1 cellular context compared by ENCODE assay signal in genomic region chr16:11851301-11852091, GRCh38.
TF ChIP-seq lines count a peak whose summit lies in the region.

TSS of gene RSL1D1 (minus strand) at chr16:11851542. CDS start at chr16:11851512, 30 bp downstream.

TF ChIP-seq in K562, 482 proteins besides CTCF, POLR2A, EP300 and RAD21 (continued from another document and continues in another):
- TF ChIP-seq RREB1 (CRISPR knock-in tag; IDR thresholded peaks at IDR 0.05) = 0 out of 2 replicates have a peak, but pooled peaks have one; percentile 65
- no peak for TF ChIP-seq CCNT2 (IDR thresholded peaks at IDR 0.05; ENCODE audit: borderline replicate concordance, extremely low read depth, insufficient read length, low read depth, low read length)
- TF ChIP-seq PYGO2 (tag; IDR thresholded peaks at IDR 0.05) = no peak
- TF ChIP-seq MLLT1 (IDR thresholded peaks at IDR 0.05) = peak in 1 of 2 experiments; percentile 76; a peak in 1 of 4 replicates
- TF ChIP-seq ZNF398 (CRISPR knock-in tag; IDR thresholded peaks at IDR 0.05) = no peak
- peak; percentile 98 for TF ChIP-seq TAF9B (IDR thresholded peaks at IDR 0.05; ENCODE audit: partially characterized antibody)
- TF ChIP-seq, protein P1, sequence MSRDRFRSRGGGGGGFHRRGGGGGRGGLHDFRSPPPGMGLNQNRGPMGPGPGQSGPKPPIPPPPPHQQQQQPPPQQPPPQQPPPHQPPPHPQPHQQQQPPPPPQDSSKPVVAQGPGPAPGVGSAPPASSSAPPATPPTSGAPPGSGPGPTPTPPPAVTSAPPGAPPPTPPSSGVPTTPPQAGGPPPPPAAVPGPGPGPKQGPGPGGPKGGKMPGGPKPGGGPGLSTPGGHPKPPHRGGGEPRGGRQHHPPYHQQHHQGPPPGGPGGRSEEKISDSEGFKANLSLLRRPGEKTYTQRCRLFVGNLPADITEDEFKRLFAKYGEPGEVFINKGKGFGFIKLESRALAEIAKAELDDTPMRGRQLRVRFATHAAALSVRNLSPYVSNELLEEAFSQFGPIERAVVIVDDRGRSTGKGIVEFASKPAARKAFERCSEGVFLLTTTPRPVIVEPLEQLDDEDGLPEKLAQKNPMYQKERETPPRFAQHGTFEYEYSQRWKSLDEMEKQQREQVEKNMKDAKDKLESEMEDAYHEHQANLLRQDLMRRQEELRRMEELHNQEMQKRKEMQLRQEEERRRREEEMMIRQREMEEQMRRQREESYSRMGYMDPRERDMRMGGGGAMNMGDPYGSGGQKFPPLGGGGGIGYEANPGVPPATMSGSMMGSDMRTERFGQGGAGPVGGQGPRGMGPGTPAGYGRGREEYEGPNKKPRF (IDR thresholded peaks at IDR 0.05; ENCODE audit: low read depth, low read length) = no peak
- TF ChIP-seq ZNF165 (CRISPR knock-in tag; IDR thresholded peaks at IDR 0.05; ENCODE audit: borderline replicate concordance) = no peak
- peak; percentile 80; the same call in 1 of the 2 replicates for TF ChIP-seq GTF2F1 (IDR thresholded peaks at IDR 0.05; ENCODE audit: low read depth, low read length)
- no peak for TF ChIP-seq ZNF699 (CRISPR knock-in tag; IDR thresholded peaks at IDR 0.05; ENCODE audit: insufficient replicate concordance)
- no peak for TF ChIP-seq SETDB1 (IDR thresholded peaks at IDR 0.05; ENCODE audit: low read length)
- TF ChIP-seq FOXA1 (IDR thresholded peaks at IDR 0.05; ENCODE audit: borderline replicate concordance) = no peak
- no peak for TF ChIP-seq ZNF311 (CRISPR knock-in tag; IDR thresholded peaks at IDR 0.05)
- no peak for TF ChIP-seq CTCFL (IDR thresholded peaks at IDR 0.05; ENCODE audit: borderline replicate concordance, insufficient read depth, low read depth, low read length, poor library complexity, severe bottlenecking)
- TF ChIP-seq NONO (IDR thresholded peaks at IDR 0.05; ENCODE audit: low read depth in 2 of 2, low read length in 1 of 2) = 0 out of 4 replicates have a peak, but pooled peaks of 1 of the 2 experiments have one; percentile 16
- TF ChIP-seq, protein P2, sequence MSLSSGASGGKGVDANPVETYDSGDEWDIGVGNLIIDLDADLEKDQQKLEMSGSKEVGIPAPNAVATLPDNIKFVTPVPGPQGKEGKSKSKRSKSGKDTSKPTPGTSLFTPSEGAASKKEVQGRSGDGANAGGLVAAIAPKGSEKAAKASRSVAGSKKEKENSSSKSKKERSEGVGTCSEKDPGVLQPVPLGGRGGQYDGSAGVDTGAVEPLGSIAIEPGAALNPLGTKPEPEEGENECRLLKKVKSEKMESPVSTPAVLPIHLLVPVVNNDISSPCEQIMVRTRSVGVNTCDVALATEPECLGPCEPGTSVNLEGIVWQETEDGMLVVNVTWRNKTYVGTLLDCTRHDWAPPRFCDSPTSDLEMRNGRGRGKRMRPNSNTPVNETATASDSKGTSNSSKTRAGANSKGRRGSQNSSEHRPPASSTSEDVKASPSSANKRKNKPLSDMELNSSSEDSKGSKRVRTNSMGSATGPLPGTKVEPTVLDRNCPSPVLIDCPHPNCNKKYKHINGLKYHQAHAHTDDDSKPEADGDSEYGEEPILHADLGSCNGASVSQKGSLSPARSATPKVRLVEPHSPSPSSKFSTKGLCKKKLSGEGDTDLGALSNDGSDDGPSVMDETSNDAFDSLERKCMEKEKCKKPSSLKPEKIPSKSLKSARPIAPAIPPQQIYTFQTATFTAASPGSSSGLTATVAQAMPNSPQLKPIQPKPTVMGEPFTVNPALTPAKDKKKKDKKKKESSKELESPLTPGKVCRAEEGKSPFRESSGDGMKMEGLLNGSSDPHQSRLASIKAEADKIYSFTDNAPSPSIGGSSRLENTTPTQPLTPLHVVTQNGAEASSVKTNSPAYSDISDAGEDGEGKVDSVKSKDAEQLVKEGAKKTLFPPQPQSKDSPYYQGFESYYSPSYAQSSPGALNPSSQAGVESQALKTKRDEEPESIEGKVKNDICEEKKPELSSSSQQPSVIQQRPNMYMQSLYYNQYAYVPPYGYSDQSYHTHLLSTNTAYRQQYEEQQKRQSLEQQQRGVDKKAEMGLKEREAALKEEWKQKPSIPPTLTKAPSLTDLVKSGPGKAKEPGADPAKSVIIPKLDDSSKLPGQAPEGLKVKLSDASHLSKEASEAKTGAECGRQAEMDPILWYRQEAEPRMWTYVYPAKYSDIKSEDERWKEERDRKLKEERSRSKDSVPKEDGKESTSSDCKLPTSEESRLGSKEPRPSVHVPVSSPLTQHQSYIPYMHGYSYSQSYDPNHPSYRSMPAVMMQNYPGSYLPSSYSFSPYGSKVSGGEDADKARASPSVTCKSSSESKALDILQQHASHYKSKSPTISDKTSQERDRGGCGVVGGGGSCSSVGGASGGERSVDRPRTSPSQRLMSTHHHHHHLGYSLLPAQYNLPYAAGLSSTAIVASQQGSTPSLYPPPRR (CRISPR knock-in tag; IDR thresholded peaks at IDR 0.05; ENCODE audit: borderline replicate concordance) = no peak
- TF ChIP-seq KLF16 (IDR thresholded peaks at IDR 0.05) = no peak
- TF ChIP-seq, protein P3, sequence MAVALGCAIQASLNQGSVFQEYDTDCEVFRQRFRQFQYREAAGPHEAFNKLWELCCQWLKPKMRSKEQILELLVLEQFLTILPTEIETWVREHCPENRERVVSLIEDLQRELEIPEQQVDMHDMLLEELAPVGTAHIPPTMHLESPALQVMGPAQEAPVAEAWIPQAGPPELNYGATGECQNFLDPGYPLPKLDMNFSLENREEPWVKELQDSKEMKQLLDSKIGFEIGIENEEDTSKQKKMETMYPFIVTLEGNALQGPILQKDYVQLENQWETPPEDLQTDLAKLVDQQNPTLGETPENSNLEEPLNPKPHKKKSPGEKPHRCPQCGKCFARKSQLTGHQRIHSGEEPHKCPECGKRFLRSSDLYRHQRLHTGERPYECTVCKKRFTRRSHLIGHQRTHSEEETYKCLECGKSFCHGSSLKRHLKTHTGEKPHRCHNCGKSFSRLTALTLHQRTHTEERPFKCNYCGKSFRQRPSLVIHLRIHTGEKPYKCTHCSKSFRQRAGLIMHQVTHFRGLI (CRISPR knock-in tag; IDR thresholded peaks at IDR 0.05) = no peak
- TF ChIP-seq CSDE1 (IDR thresholded peaks at IDR 0.05) = no peak
- TF ChIP-seq IRF1 (CRISPR knock-in tag; IDR thresholded peaks at IDR 0.05; ENCODE audit: borderline replicate concordance) = no peak
- no peak for TF ChIP-seq ZNF184 (CRISPR knock-in tag; IDR thresholded peaks at IDR 0.05)
- peak; percentile 97 for TF ChIP-seq CREM (IDR thresholded peaks at IDR 0.05; ENCODE audit: low read depth)
- TF ChIP-seq, protein P4, sequence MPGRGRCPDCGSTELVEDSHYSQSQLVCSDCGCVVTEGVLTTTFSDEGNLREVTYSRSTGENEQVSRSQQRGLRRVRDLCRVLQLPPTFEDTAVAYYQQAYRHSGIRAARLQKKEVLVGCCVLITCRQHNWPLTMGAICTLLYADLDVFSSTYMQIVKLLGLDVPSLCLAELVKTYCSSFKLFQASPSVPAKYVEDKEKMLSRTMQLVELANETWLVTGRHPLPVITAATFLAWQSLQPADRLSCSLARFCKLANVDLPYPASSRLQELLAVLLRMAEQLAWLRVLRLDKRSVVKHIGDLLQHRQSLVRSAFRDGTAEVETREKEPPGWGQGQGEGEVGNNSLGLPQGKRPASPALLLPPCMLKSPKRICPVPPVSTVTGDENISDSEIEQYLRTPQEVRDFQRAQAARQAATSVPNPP (IDR thresholded peaks at IDR 0.05; ENCODE audit: borderline replicate concordance, insufficient read depth, insufficient read length) = no peak
- TF ChIP-seq PCBP2 (IDR thresholded peaks at IDR 0.05; ENCODE audit: low read depth, low read length, poor library complexity, severe bottlenecking) = no peak
- peak; percentile 82 for TF ChIP-seq ATF7 (IDR thresholded peaks at IDR 0.05)
- TF ChIP-seq EZH2 (IDR thresholded peaks at IDR 0.05; ENCODE audit: borderline replicate concordance, low read depth, low read length) = no peak
- TF ChIP-seq HNRNPL (IDR thresholded peaks at IDR 0.05; ENCODE audit: low read depth, low read length) = no peak
- TF ChIP-seq PTRF (tag; IDR thresholded peaks at IDR 0.05) = no peak
- TF ChIP-seq ATF2 (CRISPR knock-in tag; IDR thresholded peaks at IDR 0.05) = no peak
